In genomic region chr2:226788881-226789485, GRCh38 we compare ENCODE assay signal across 11 cellular contexts. TPM values are rescaled to one million over a fixed set of nuclear protein-coding genes. Genes with fewer than 3 reads are reported as not detected.
DNase-seq lines count a peak whose midpoint lies in the region; ATAC-seq, FAIRE-seq and TF ChIP-seq lines count a peak whose summit lies in the region.
"Had no signal": no experiment of that assay in that cellular context is flagged by ENCODE, and none has a peak within 500 bp of the region (broad histone marks: within the 10 kb centered on the region; RNA-seq: fewer than 3 reads in every experiment).

No MANE protein-coding gene starts in this region.

- POLR2A ChIA-PET in HEK293T (lab: Yijun Ruan, JAX): no interaction called here

- H3K27ac Mint-ChIP-seq in astrocyte (ENCODE audit: unreplicated experiment): no peak overlapping the region

- peaks cover 12% of the 10 kb centered on the region for H3K4me1 Mint-ChIP-seq in astrocyte (ENCODE audit: low read depth, unreplicated experiment)

- no peak for FAIRE-seq in astrocyte (lab: Jason Lieb, UNC)

- H2AFZ ChIP-seq in astrocyte (ENCODE audit: low read depth, low read length): no peak overlapping the region

- H3K27ac ChIP-seq in left ventricle myocardium inferior (replicated peaks) (peak overlapping the region; percentile 95), astrocyte (ENCODE audit: low read depth, low read length) (no peak overlapping the region), muscle layer of colon (ENCODE audit: low read depth, low read length) (peak overlapping the region; percentile 52), tibial artery (peak overlapping the region; percentile 88 to 96)
- H3K27ac ChIP-seq: SK-N-MC had no signal

- CTCF ChIA-PET in HEK293T (lab: Yijun Ruan, JAX): no interaction called here

- H3K9ac ChIP-seq in astrocyte (ENCODE audit: low read length) (no peak overlapping the region), muscle layer of colon (ENCODE audit: low read length) (no peak overlapping the region)

- H3K27me3 ChIP-seq in left ventricle myocardium inferior (ENCODE audit: low read depth): no peaks in the 10 kb centered on the region
- H3K27me3 ChIP-seq in astrocyte (ENCODE audit: insufficient read depth, low read length): no peaks in the 10 kb centered on the region
- H3K27me3 ChIP-seq in muscle layer of colon (ENCODE audit: control insufficient read depth in 1 of 2, insufficient read depth in 2 of 2, low read length in 2 of 2): no peaks in the 10 kb centered on the region
- H3K27me3 ChIP-seq in tibial artery: no peaks in the 10 kb centered on the region

- TF ChIP-seq CTCF in left ventricle myocardium inferior (IDR thresholded peaks at IDR 0.05; ENCODE audit: borderline replicate concordance) (no peak), astrocyte (IDR thresholded peaks at IDR 0.05; ENCODE audit: insufficient read depth, low read depth, low read length) (no peak), tibial artery (IDR thresholded peaks at IDR 0.05) (no peak)

- peaks cover 22% of the 10 kb centered on the region for H4K20me1 ChIP-seq in astrocyte (ENCODE audit: insufficient read depth, low read length)

- H3K36me3 ChIP-seq in left ventricle myocardium inferior: no peaks in the 10 kb centered on the region
- H3K36me3 ChIP-seq in astrocyte (ENCODE audit: insufficient read depth, low read length): no peaks in the 10 kb centered on the region
- no peaks in the 10 kb centered on the region for H3K36me3 ChIP-seq in muscle layer of colon (ENCODE audit: insufficient read depth, low read length)
- no peaks in the 10 kb centered on the region for H3K36me3 ChIP-seq in tibial artery

- DNase-seq in left ventricle myocardium inferior (no peak), left cardiac atrium (no peak), astrocyte (ENCODE audit: low read depth) (no peak), tibial artery (no peak), HEK293T (ENCODE audit: extremely low spot score) (no peak)
- DNase-seq in effector CD4-positive, alpha-beta T cell: no peak
- DNase-seq: amniotic stem cell, left colon had no signal

- no peak overlapping the region for H3K4me3 Mint-ChIP-seq in astrocyte (ENCODE audit: unreplicated experiment)

- H3K4me1 ChIP-seq in left ventricle myocardium inferior: peaks cover 77% of the 10 kb centered on the region
- peaks cover 17% of the 10 kb centered on the region for H3K4me1 ChIP-seq in astrocyte (ENCODE audit: insufficient read depth, low read length)
- peaks cover 42% of the 10 kb centered on the region for H3K4me1 ChIP-seq in muscle layer of colon (ENCODE audit: insufficient read depth, low read length)
- H3K4me1 ChIP-seq in tibial artery: peaks cover 0 to 73% (median 33%) of the 10 kb centered on the region in 4 donors

- intact Hi-C loops in left ventricle myocardium inferior (cut with micrococcal nuclease) (loop anchor here (10.0 kb wide), 1 partner anchor 64 kb away; no protein-coding TSS in a partner anchor), left cardiac atrium (cut with DNase I) (no loop called here), tibial artery (cut with DNase I; ENCODE audit: low total_unique reads) (no loop called here)

- H3K36me3 Mint-ChIP-seq in astrocyte (ENCODE audit: low read depth, unreplicated experiment): peaks cover 6% of the 10 kb centered on the region

- no peaks in the 10 kb centered on the region for H3K27me3 Mint-ChIP-seq in astrocyte (ENCODE audit: low read depth, unreplicated experiment)

- H3K4me3 ChIP-seq in left ventricle myocardium inferior: no peak overlapping the region
- H3K4me3 ChIP-seq in astrocyte (ENCODE audit: insufficient read depth, low read depth, low read length): no peak overlapping the region
- no peak overlapping the region for H3K4me3 ChIP-seq in muscle layer of colon (ENCODE audit: low read depth in 1 of 2, low read length in 2 of 2)
- H3K4me3 ChIP-seq in tibial artery: no peak overlapping the region
- H3K4me3 ChIP-seq: SK-N-MC had no signal

- H3K9me3 ChIP-seq in left ventricle myocardium inferior (replicated peaks): no peaks in the 10 kb centered on the region
- no peaks in the 10 kb centered on the region for H3K9me3 ChIP-seq in astrocyte (ENCODE audit: insufficient read depth, low read depth, low read length)
- H3K9me3 ChIP-seq in muscle layer of colon (ENCODE audit: low read length): no peaks in the 10 kb centered on the region
- no peaks in the 10 kb centered on the region for H3K9me3 ChIP-seq in tibial artery

- no peaks in the 10 kb centered on the region for H3K9me3 Mint-ChIP-seq in astrocyte (ENCODE audit: unreplicated experiment)

- peaks cover 94% of the 10 kb centered on the region for H3K79me2 ChIP-seq in astrocyte (ENCODE audit: insufficient read depth, low read length)

- peak overlapping the region; percentile 13 for H3K4me2 ChIP-seq in astrocyte (ENCODE audit: low read length)

- ATAC-seq in left cardiac atrium (no peak), GM18520 (IDR thresholded peaks at IDR 0.05; ENCODE audit: unreplicated experiment) (no peak)
- ATAC-seq: left colon had no signal

TF ChIP-seq in HEK293T, 16 proteins besides CTCF, POLR2A, EP300 and RAD21:
- TF ChIP-seq ZNF384 (IDR thresholded peaks at IDR 0.05) (no peak), FOXK2 (IDR thresholded peaks at IDR 0.05) (no peak), ELF4 (IDR thresholded peaks at IDR 0.05) (no peak), L3MBTL2 (conservative IDR thresholded peaks at IDR 0.05) (no peak), SP1 (IDR thresholded peaks at IDR 0.05) (no peak), CTBP1 (IDR thresholded peaks at IDR 0.05; ENCODE audit: borderline replicate concordance) (no peak), PKNOX1 (IDR thresholded peaks at IDR 0.05) (no peak), ARNT (IDR thresholded peaks at IDR 0.05) (no peak), SUZ12 (IDR thresholded peaks at IDR 0.05) (no peak), HDGF (IDR thresholded peaks at IDR 0.05; ENCODE audit: borderline replicate concordance) (no peak), NFRKB (IDR thresholded peaks at IDR 0.05) (no peak), LEF1 (IDR thresholded peaks at IDR 0.05; ENCODE audit: borderline replicate concordance) (no peak), FOXA1 (IDR thresholded peaks at IDR 0.05) (no peak), FOXM1 (IDR thresholded peaks at IDR 0.05; ENCODE audit: borderline replicate concordance) (no peak), TARDBP (IDR thresholded peaks at IDR 0.05) (no peak), BHLHE40 (IDR thresholded peaks at IDR 0.05; ENCODE audit: borderline replicate concordance) (no peak)

RNA-seq across cellular contexts. Expression of gene IRS1, which starts 10.6 kb away (rescaled TPM):
- total RNA-seq in left ventricle myocardium inferior (17.8 TPM), left cardiac atrium (10 to 100 TPM; 13.7 to 15.1 TPM), astrocyte (34.2 and 45.0 TPM in 2 replicates)

RNA-seq across cellular contexts. Expression of gene RHBDD1, which starts 46.9 kb away (rescaled TPM):
- 35.1 TPM for total RNA-seq in left ventricle myocardium inferior
- total RNA-seq in left cardiac atrium: 10 to 100 TPM; 35.6 to 38.1 TPM
- total RNA-seq in astrocyte: 30.2 and 31.3 TPM in 2 replicates
